In genomic region chr5:68958428-68958827, GRCh38 we compare ENCODE assay signal across 18 cellular contexts.
DNase-seq lines count a peak whose midpoint lies in the region; ATAC-seq and TF ChIP-seq lines count a peak whose summit lies in the region.
"Had no signal": no experiment of that assay in that cellular context is flagged by ENCODE, and none has a peak within 500 bp of the region (broad histone marks: within the 10 kb centered on the region; RNA-seq: fewer than 3 reads in every experiment).

No MANE protein-coding gene starts in this region.

- intact Hi-C loops in breast epithelium (cut with DNase I; ENCODE audit: low total_unique reads) = no loop called here

- DNase-seq in NCI-H82 (lab: John Stamatoyannopoulos, UW) (peak; percentile 73), NCI-H82 treated with DMSO at 0.1 percent for 48 hours (lab: John Stamatoyannopoulos, UW; ENCODE audit: unreplicated experiment) (no peak), WTC11 (ENCODE audit: low spot score) (no peak), left kidney (ENCODE audit: low read depth, low spot score) (peak; percentile 24), cerebellar cortex (ENCODE audit: low spot score) (no peak), breast epithelium (ENCODE audit: low spot score in 2 of 2) (no peak)
- DNase-seq in activated CD4-positive, alpha-beta T cell treated with anti-CD3 and anti-CD28 coated beads for 48 hours = no peak
- DNase-seq: CD4-positive, alpha-beta memory T cell; DND-41; EL; GOT3; H9 had no signal

- POLR2A ChIA-PET in WTC11 (lab: Charles Lee) = no interaction called here

- H3K4me1 Mint-ChIP-seq in WTC11 = peaks cover 13% of the 10 kb centered on the region

- H3K27ac ChIP-seq in parathyroid adenoma = peak overlapping the region; percentile 4
- H3K27ac ChIP-seq in breast epithelium = no peak overlapping the region
- H3K27ac ChIP-seq: 22Rv1, A549, BLaER1 had no signal

- H3K27me3 ChIP-seq in parathyroid adenoma (ENCODE audit: control insufficient read depth, insufficient read depth, low read length) = no peaks in the 10 kb centered on the region
- no peaks in the 10 kb centered on the region for H3K27me3 ChIP-seq in breast epithelium
- H3K27me3 ChIP-seq: BLaER1 had no signal

- H3K27ac Mint-ChIP-seq in WTC11 = peak overlapping the region; percentile 45; the same call in 1 of the 2 replicates
- H3K27ac Mint-ChIP-seq: CD14-positive monocyte; CD4-positive, alpha-beta memory T cell; H9 had no signal

- H3K9me3 ChIP-seq in parathyroid adenoma (ENCODE audit: control insufficient read depth, low read length) (no peaks in the 10 kb centered on the region), breast epithelium (no peaks in the 10 kb centered on the region)
- H3K9me3 ChIP-seq: A549, BLaER1 had no signal

- no peak overlapping the region for H3K4me3 Mint-ChIP-seq in WTC11
- H3K4me3 Mint-ChIP-seq: CD14-positive monocyte; CD4-positive, alpha-beta memory T cell; H9 had no signal

- TF ChIP-seq CTCF in WTC11 (IDR thresholded peaks at IDR 0.05) (no peak), parathyroid adenoma (IDR thresholded peaks at IDR 0.05) (no peak), breast epithelium (IDR thresholded peaks at IDR 0.05) (no peak)

- ATAC-seq in WTC11 = no peak
- ATAC-seq: A549, GM12878 had no signal

- no peak for TF ChIP-seq POLR2A in breast epithelium (IDR thresholded peaks at IDR 0.05)

- peak overlapping the region; percentile 52 for H2AFZ ChIP-seq in parathyroid adenoma

- H3K4me1 ChIP-seq in parathyroid adenoma (peaks cover 26% of the 10 kb centered on the region), breast epithelium (peaks cover 0 to 6% of the 10 kb centered on the region in 2 donors)
- H3K4me1 ChIP-seq: A549 had no signal

- H3K9ac ChIP-seq in parathyroid adenoma = no peak overlapping the region
- H3K9ac ChIP-seq: BLaER1 had no signal

- H3K4me2 ChIP-seq in parathyroid adenoma (ENCODE audit: low read length) = no peak overlapping the region
- H3K4me2 ChIP-seq: A549, BLaER1 had no signal

- H3K4me3 ChIP-seq in parathyroid adenoma (ENCODE audit: low read depth, low read length) (no peak overlapping the region), breast epithelium (no peak overlapping the region)
- H3K4me3 ChIP-seq: A549, BLaER1, GM12878 had no signal

- H3K27me3 Mint-ChIP-seq in WTC11 (ENCODE audit: low read depth) = peaks cover 4% of the 10 kb centered on the region; the same call in 1 of the 2 replicates

- H3K36me3 ChIP-seq in parathyroid adenoma (ENCODE audit: control insufficient read depth, insufficient read depth, low read length) (no peaks in the 10 kb centered on the region), breast epithelium (no peaks in the 10 kb centered on the region)
- H3K36me3 ChIP-seq: BLaER1 had no signal

- no peaks in the 10 kb centered on the region for H3K79me2 ChIP-seq in parathyroid adenoma

- H3K9me3 Mint-ChIP-seq in WTC11 = peaks cover 13% of the 10 kb centered on the region
- H3K9me3 Mint-ChIP-seq: CD14-positive monocyte; CD4-positive, alpha-beta memory T cell; H9 had no signal

- peaks cover 2% of the 10 kb centered on the region; the same call in 1 of the 2 replicates for H3K36me3 Mint-ChIP-seq in WTC11
- H3K36me3 Mint-ChIP-seq: CD14-positive monocyte; CD4-positive, alpha-beta memory T cell had no signal

- CTCF ChIA-PET in WTC11 (lab: Charles Lee) = interaction anchor here (0.8 kb wide), 1 partner anchor 297 kb away, joined by 3 read pairs; no protein-coding TSS in a partner anchor

TF ChIP-seq in WTC11, 78 proteins besides CTCF, POLR2A, EP300 and RAD21:
- TF ChIP-seq ZBTB43 (CRISPR knock-in tag; IDR thresholded peaks at IDR 0.05) = no peak
- no peak for TF ChIP-seq ETV6 (CRISPR knock-in tag; IDR thresholded peaks at IDR 0.05)
- TF ChIP-seq NFE2L1 (CRISPR knock-in tag; IDR thresholded peaks at IDR 0.05) = no peak
- TF ChIP-seq ZBTB21 (CRISPR knock-in tag; IDR thresholded peaks at IDR 0.05; ENCODE audit: borderline replicate concordance) = no peak
- TF ChIP-seq STAT6 (CRISPR knock-in tag; conservative IDR thresholded peaks at IDR 0.05; ENCODE audit: low read depth) = no peak
- TF ChIP-seq EMX1 (CRISPR knock-in tag; IDR thresholded peaks at IDR 0.05) = no peak

Comparison
In these comparisons a context has a peak if more than half of its experiments do, and no peak if none do; other contexts are left out.
1. DNase-seq: peak in NCI-H82 (single experiment) and left kidney (single experiment); none in NCI-H82 treated with DMSO at 0.1 percent for 48 hours (single experiment), WTC11 (single experiment), cerebellar cortex (single experiment), breast epithelium (0 of 2) and activated CD4-positive, alpha-beta T cell treated with anti-CD3 and anti-CD28 coated beads for 48 hours (single experiment).